ENCODE assay signal across 1 cellular context in the genomic region with DNA sequence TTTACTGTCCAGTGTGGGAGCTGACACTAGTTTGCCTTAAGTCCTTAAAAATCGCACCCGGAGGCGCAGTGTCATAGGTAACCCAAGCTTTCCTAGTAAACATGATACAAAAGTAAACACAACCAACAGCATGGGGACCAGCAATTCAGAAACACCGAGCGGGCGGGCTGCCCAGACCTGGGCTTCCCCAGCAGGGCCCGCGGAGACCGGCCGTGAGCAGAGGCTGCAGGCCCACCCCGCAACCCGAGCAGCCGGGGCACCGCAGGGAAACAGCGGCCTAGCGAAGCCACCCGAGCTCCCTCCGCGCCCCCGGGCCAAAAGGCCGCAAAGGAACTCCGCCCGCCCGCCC.
A peak's percentile ranks its signal among the peaks of the same experiment; 100 is the strongest.
TF ChIP-seq lines count a peak whose summit lies in the region.

No MANE protein-coding gene starts in this region.

TF ChIP-seq in GM12878, 131 proteins besides CTCF, POLR2A, EP300 and RAD21:
- TF ChIP-seq NKRF (conservative IDR thresholded peaks at IDR 0.05) (peak; percentile 59; the same call in 1 of the 2 replicates), FOXK2 (IDR thresholded peaks at IDR 0.05) (peak; percentile 35; the same call in 1 of the 2 replicates), SMARCA5 (IDR thresholded peaks at IDR 0.05) (0 out of 2 replicates have a peak, but pooled peaks have one; percentile 20), ASH2L (IDR thresholded peaks at IDR 0.05; ENCODE audit: borderline replicate concordance, low read depth) (peak; percentile 68; the same call in 1 of the 2 replicates), TCF12 (IDR thresholded peaks at IDR 0.05; ENCODE audit: low read depth, low read length) (no peak), SKIL (IDR thresholded peaks at IDR 0.05; ENCODE audit: low read depth, poor library complexity, severe bottlenecking) (no peak), EED (IDR thresholded peaks at IDR 0.05; ENCODE audit: low read depth) (no peak), TCF3 (IDR thresholded peaks at IDR 0.05; ENCODE audit: borderline replicate concordance, insufficient read depth, low read depth, low read length) (no peak), BACH1 (IDR thresholded peaks at IDR 0.05; ENCODE audit: borderline replicate concordance) (0 out of 2 replicates have a peak, but pooled peaks have one; percentile 36)
